Comparison of ENCODE assay signal across 14 cellular contexts in the genomic region with DNA sequence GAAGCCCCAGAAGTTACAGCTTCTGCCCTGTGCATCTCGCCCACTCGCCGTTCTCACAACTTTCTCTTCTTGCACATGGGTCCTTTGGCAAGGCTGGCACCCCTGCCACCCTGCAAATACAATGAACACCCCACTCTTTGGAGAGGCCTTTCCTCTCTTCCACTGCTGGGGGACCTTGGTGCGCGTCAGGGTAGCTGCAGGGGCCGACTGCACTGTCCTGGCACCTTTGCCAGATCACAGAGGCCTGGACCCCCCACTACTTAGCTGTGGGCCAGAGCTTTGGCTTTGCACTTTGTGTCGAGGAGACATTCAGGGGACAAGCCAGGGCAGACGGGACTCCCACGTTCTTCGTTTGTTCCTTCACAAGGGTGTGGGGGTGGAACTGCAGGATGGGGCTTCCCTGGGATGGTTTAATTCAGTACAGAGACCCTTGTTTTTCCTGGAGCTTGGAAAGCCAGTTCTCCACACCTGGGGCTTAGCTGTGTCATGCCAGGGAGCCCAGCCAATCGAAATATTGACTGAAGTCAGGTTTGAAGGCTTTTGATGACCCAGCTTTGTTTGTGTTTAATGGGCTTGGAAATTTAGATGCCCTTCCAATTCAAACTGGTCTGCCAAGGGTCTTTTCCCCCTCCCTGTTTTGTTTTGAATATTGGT.
"Had no signal": no experiment of that assay in that cellular context is flagged by ENCODE, and none has a peak within 500 bp of the region (broad histone marks: within the 10 kb centered on the region; RNA-seq: fewer than 3 reads in every experiment).

No MANE protein-coding gene starts in this region.

- H3K4me3 ChIP-seq: lower lobe of right lung, spleen, transverse colon had no signal

- ATAC-seq: lower lobe of right lung; stimulated activated memory B cell treated with anti-CD40 and anti-IgM and Interleukin-4, amounts not matched to agents 10 μg/mL and 1 μg/mL and 100 μg/mL, for 72 hours had no signal

- H3K36me3 ChIP-seq: lower lobe of right lung, neutrophil, spleen, transverse colon had no signal

- H3K9me3 ChIP-seq: lower lobe of right lung, neutrophil, spleen, transverse colon had no signal

- DNase-seq: activated CD4-positive, alpha-beta T cell treated with anti-CD3 and anti-CD28 coated beads, Interleukin-2, amount 50 U/mL, for 4 hours; activated CD4-positive, CD25-positive, alpha-beta regulatory T cell treated with anti-CD3 and anti-CD28 coated beads, Interleukin-2, amount 50 U/mL, for 72 hours; activated naive CD4-positive, alpha-beta T cell; activated T-cell treated with anti-CD3 and anti-CD28 coated beads, Interleukin-2, amount 50 U/mL, for 48 hours; erythroblast; kidney glomerular epithelial cell; lower lobe of right lung; naive B cell; spleen; stimulated activated CD4-positive, alpha-beta T cell treated with anti-CD3 and anti-CD28 coated beads, Interleukin-1b, Interleukin-23, amount 100 ng/mL, for 48 hours; SW 1271; transverse colon had no signal

- H3K27ac ChIP-seq: lower lobe of right lung, neutrophil, spleen, transverse colon had no signal

- H3K4me1 ChIP-seq: transverse colon had no signal

- H3K27me3 ChIP-seq: neutrophil, transverse colon had no signal
